In the genomic region with DNA sequence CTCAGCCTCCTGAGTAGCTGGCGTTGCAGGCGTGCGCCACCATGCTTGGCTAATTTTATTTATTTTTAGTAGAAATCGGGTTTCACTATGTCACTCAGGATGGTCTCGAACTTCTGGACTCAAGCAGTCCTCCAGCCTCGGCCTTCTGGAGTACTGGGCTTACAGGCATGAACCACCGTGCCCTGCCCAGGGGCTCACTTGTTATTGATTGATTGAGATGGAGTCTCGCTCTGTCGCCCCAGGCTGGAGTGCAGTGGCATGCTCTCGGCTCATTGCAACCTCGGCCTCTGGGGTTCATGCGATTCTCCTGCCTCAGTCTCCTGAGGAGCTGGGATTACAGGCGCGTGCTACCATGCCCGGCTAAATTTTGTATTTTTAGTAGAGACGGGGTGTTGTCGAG, we compare ENCODE assay signal across 8 cellular contexts. TPM values are rescaled to one million over a fixed set of nuclear protein-coding genes. Genes with fewer than 3 reads are reported as not detected.
A peak's percentile ranks its signal among the peaks of the same experiment; 100 is the strongest.
DNase-seq lines count a peak whose midpoint lies in the region; ATAC-seq and TF ChIP-seq lines count a peak whose summit lies in the region.

No MANE protein-coding gene starts in this region.

- H3K9ac ChIP-seq in ES-I3 (ENCODE audit: low read depth, low read length) (peak overlapping the region; percentile 95; the same call in 1 of the 2 replicates), rectal smooth muscle tissue (ENCODE audit: low read length) (no peak overlapping the region)

- in situ Hi-C loops in Panc1 (cut with HindIII; ENCODE audit: low pct_unique_long_range_greater_than_20kb, low sequenced_read_pairs), result no loop called here

- H3K27me3 ChIP-seq in Panc1 (ENCODE audit: control insufficient read depth, insufficient read depth, low read length), result no peaks in the 10 kb centered on the region
- no peaks in the 10 kb centered on the region for H3K27me3 ChIP-seq in rectal smooth muscle tissue (ENCODE audit: control insufficient read depth, insufficient read depth, low read length)

- H3K4me1 ChIP-seq in ES-I3 (ENCODE audit: insufficient read depth, low read length) (peaks cover 18% of the 10 kb centered on the region; the same call in 1 of the 2 replicates), Panc1 (ENCODE audit: control insufficient read depth, insufficient read depth, low read length) (peaks cover 49% of the 10 kb centered on the region), rectal smooth muscle tissue (ENCODE audit: control insufficient read depth, insufficient read depth, low read length) (peaks cover 14% of the 10 kb centered on the region)

- H3K4me3 ChIP-seq in Panc1 (ENCODE audit: low read depth in 2 of 2, low read length in 2 of 2) (peak overlapping the region; percentile 94 to 96), epithelial cell of esophagus (ENCODE audit: low read length) (peak overlapping the region; percentile 96), rectal smooth muscle tissue (ENCODE audit: low read length) (peak overlapping the region; percentile 89)

- H3K36me3 ChIP-seq in ES-I3 (ENCODE audit: insufficient read depth, low read length) (no peaks in the 10 kb centered on the region), Panc1 (ENCODE audit: control insufficient read depth, insufficient read depth, low read length) (peaks cover 8% of the 10 kb centered on the region; the same call in 1 of the 2 replicates), rectal smooth muscle tissue (ENCODE audit: control insufficient read depth, insufficient read depth, low read length) (no peaks in the 10 kb centered on the region)

- no TSS peak for BruUV-seq in Panc1 (replicated peaks; lab: Mats Ljungman, UMichigan)

- ATAC-seq in Panc1, result no peak
- no peak for ATAC-seq in HG02588 (IDR thresholded peaks at IDR 0.05; ENCODE audit: unreplicated experiment)
- ATAC-seq in HG03095 (IDR thresholded peaks at IDR 0.05; ENCODE audit: unreplicated experiment), result no peak

- CTCF ChIA-PET in Panc1 (lab: Charles Lee), result no interaction called here

- H3K27ac ChIP-seq in Panc1 (ENCODE audit: low read length), result peak overlapping the region; percentile 99; the same call in 1 of the 2 replicates
- no peak overlapping the region for H3K27ac ChIP-seq in rectal smooth muscle tissue (ENCODE audit: low read depth, low read length)

- POLR2A ChIA-PET in Panc1 (lab: Charles Lee), result no interaction called here

- no peak for DNase-seq in Panc1 (ENCODE audit: low read depth, low spot score)
- no peak for DNase-seq in epithelial cell of esophagus (ENCODE audit: low read depth)
- no peak for DNase-seq in 8988T
- DNase-seq in HT-29 (ENCODE audit: low spot score), result no peak

- TF ChIP-seq CTCF in Panc1 (IDR thresholded peaks at IDR 0.05) (no peak), epithelial cell of esophagus (IDR thresholded peaks at IDR 0.05; ENCODE audit: insufficient read depth, low read depth, low read length, missing control alignments) (no peak)

- intact Hi-C loops in Panc1 (cut with micrococcal nuclease; ENCODE audit: unreplicated experiment), result loop anchor here (5.0 kb wide), 1 partner anchor 91 kb away; the partner anchor contains the start of gene AFF4

- no peaks in the 10 kb centered on the region for H3K9me3 ChIP-seq in ES-I3 (ENCODE audit: control insufficient read depth, insufficient read depth, low read length)
- H3K9me3 ChIP-seq in Panc1 (ENCODE audit: control insufficient read depth, insufficient read depth, low read depth, low read length), result no peaks in the 10 kb centered on the region

RNA-seq across cellular contexts. Expression of gene HSPA4, which starts 1.6 kb away (rescaled TPM):
- total RNA-seq in Panc1 (2021; ENCODE audit: unreplicated experiment), result 247 TPM
- 134 TPM for polyA plus RNA-seq in Panc1 (2012; ENCODE audit: insufficient read length)
- 54.7 and 55.7 TPM in 2 replicates for total RNA-seq in HT-29 (2014; rRNA removed; shearing (Covaris generic))

RNA-seq across cellular contexts. Expression of gene ZCCHC10, which starts 27.1 kb away (rescaled TPM):
- total RNA-seq in Panc1 (2021; ENCODE audit: unreplicated experiment), result 30.8 TPM
- 22.1 TPM for polyA plus RNA-seq in Panc1 (2012; ENCODE audit: insufficient read length)
- 8.5 and 22.9 TPM in 2 replicates for total RNA-seq in HT-29 (2014; rRNA removed; shearing (Covaris generic))
